20 cellular contexts compared by ENCODE assay signal in genomic region chr5:125120012-125120411, GRCh38.
DNase-seq lines count a peak whose midpoint lies in the region; ATAC-seq, FAIRE-seq and TF ChIP-seq lines count a peak whose summit lies in the region.
"Had no signal": no experiment of that assay in that cellular context is flagged by ENCODE, and none has a peak within 500 bp of the region (broad histone marks: within the 10 kb centered on the region; RNA-seq: fewer than 3 reads in every experiment).

No MANE protein-coding gene starts in this region.

- no peak overlapping the region for H2BK5ac ChIP-seq in H1 (ENCODE audit: low read depth, low read length)

- H3K9me3 ChIP-seq in HUES48 (ENCODE audit: control insufficient read depth, insufficient read depth, low read length) (no peaks in the 10 kb centered on the region), H1 (ENCODE audit: insufficient read depth in 2 of 2, low read depth in 1 of 2, low read length in 1 of 2) (no peaks in the 10 kb centered on the region), iPS-20b (ENCODE audit: insufficient read depth, low read depth, low read length) (no peaks in the 10 kb centered on the region)

- no peak overlapping the region for H2AK5ac ChIP-seq in H1 (ENCODE audit: low read depth, low read length)

- 0 out of 2 replicates have a peak overlapping the region, but pooled peaks have one; percentile 0 for H2AFZ ChIP-seq in GM23338
- no peak overlapping the region for H2AFZ ChIP-seq in H1 (ENCODE audit: low read length)

- no peak overlapping the region for H2BK20ac ChIP-seq in H1 (ENCODE audit: low read length)

- peaks cover 6% of the 10 kb centered on the region for H3K9me2 ChIP-seq in GM23338 (ENCODE audit: insufficient read depth)

- peaks cover 2% of the 10 kb centered on the region for H3K27me3 Mint-ChIP-seq in GM23338 (ENCODE audit: insufficient read depth, low read depth, poor library complexity)

- H3K4me1 ChIP-seq in GM23338 (ENCODE audit: insufficient read depth) (peaks cover 31% of the 10 kb centered on the region), HUES48 (ENCODE audit: control insufficient read depth, insufficient read depth, low read length) (peaks cover 21% of the 10 kb centered on the region), H1 (replicated peaks in 1 of 4; ENCODE audit: control insufficient read depth in 3 of 4, insufficient read depth in 4 of 4, low read length in 3 of 4) (peaks cover 0 to 7% (median 4%) of the 10 kb centered on the region in 4 experiments; a peak in 2 of 7 replicates), iPS-20b (ENCODE audit: insufficient read depth, low read length) (peaks cover 13% of the 10 kb centered on the region; the same call in 1 of the 2 replicates)

- no peak for TF ChIP-seq EP300 in H1 (IDR thresholded peaks at IDR 0.05; ENCODE audit: borderline replicate concordance in 1 of 2, low read depth in 2 of 2, low read length in 2 of 2)

- no peaks in the 10 kb centered on the region for H3K9me3 Mint-ChIP-seq in GM23338

- no peak for TF ChIP-seq POLR2A in H1 (IDR thresholded peaks at IDR 0.05; ENCODE audit: control extremely low read depth in 1 of 2, low read depth in 2 of 2, low read length in 2 of 2)

- H3K4me2 ChIP-seq in GM23338 (peak overlapping the region; percentile 39), H1 (ENCODE audit: insufficient read depth in 1 of 2, low read depth in 2 of 2, low read length in 2 of 2) (0 out of 4 replicates have a peak overlapping the region, but pooled peaks of 1 of the 2 experiments have one; percentile 11)

- peak; percentile 65 for ATAC-seq in GM23338
- ATAC-seq in GM21825 (IDR thresholded peaks at IDR 0.05; ENCODE audit: unreplicated experiment): no peak
- ATAC-seq in HG03280 (IDR thresholded peaks at IDR 0.05; ENCODE audit: unreplicated experiment): no peak
- ATAC-seq: GM12878 had no signal

- H4K5ac ChIP-seq in H1 (ENCODE audit: insufficient read length, low read depth, low read length): no peak overlapping the region

- no peak overlapping the region for H2BK15ac ChIP-seq in H1 (ENCODE audit: low read length)

- H3K79me1 ChIP-seq in H1 (ENCODE audit: low read depth, low read length): no peaks in the 10 kb centered on the region

- CTCF ChIA-PET in H1 (lab: Charles Lee; ENCODE audit: partially characterized antibody): interaction anchor here (0.8 to 1.4 kb wide), 3 partner anchors 17 to 108 kb away, joined by 3 read pairs; no protein-coding TSS in a partner anchor

- H4K20me1 ChIP-seq in GM23338 (replicated peaks; ENCODE audit: insufficient read depth) (no peaks in the 10 kb centered on the region), H1 (replicated peaks in 1 of 2; ENCODE audit: control insufficient read depth in 1 of 2, insufficient read depth in 2 of 2, low read length in 2 of 2) (no peaks in the 10 kb centered on the region)

- peak overlapping the region; percentile 15; the same call in 1 of the 2 replicates for H3K9ac ChIP-seq in HUES48 (ENCODE audit: low read depth, low read length)
- no peak overlapping the region for H3K9ac ChIP-seq in H1 (replicated peaks in 1 of 4; ENCODE audit: extremely low read depth in 1 of 4, low read depth in 3 of 4, low read length in 3 of 4)
- no peak overlapping the region for H3K9ac ChIP-seq in iPS-20b (ENCODE audit: low read depth, low read length)

- POLR2A ChIA-PET in H1 (lab: Charles Lee; ENCODE audit: partially characterized antibody): no interaction called here

- TF ChIP-seq RAD21 in H1 (IDR thresholded peaks at IDR 0.05 in 1 of 2, conservative IDR thresholded peaks at IDR 0.05 in 1 of 2; ENCODE audit: low read depth in 2 of 2, low read length in 2 of 2): no peak

- H3F3A ChIP-seq in GM23338 (replicated peaks; ENCODE audit: low read depth): no peaks in the 10 kb centered on the region

- peaks cover 29% of the 10 kb centered on the region for H3K4me1 Mint-ChIP-seq in GM23338
- H3K4me1 Mint-ChIP-seq: CD4-positive, alpha-beta memory T cell had no signal

- H3K4me3 ChIP-seq in GM23338: no peak overlapping the region
- H3K4me3 ChIP-seq in HUES48 (ENCODE audit: low read depth, low read length): no peak overlapping the region
- H3K4me3 ChIP-seq in H1 (ENCODE audit: extremely low read depth in 1 of 4, insufficient read depth in 2 of 4, low read depth in 3 of 4, low read length in 4 of 4): no peak overlapping the region
- peak overlapping the region; percentile 24; the same call in 1 of the 2 replicates for H3K4me3 ChIP-seq in iPS-20b (ENCODE audit: low read length)
- H3K4me3 ChIP-seq: GM12878 had no signal

- no peak overlapping the region for H3K4ac ChIP-seq in H1 (replicated peaks; ENCODE audit: insufficient read length, low read depth, low read length)

- H4K8ac ChIP-seq in H1 (ENCODE audit: extremely low read depth, insufficient read depth, low read length): no peak overlapping the region

- H3K18ac ChIP-seq in H1 (ENCODE audit: extremely low read depth, low read length): no peak overlapping the region

- H3K4me3 Mint-ChIP-seq in GM23338: no peak overlapping the region
- H3K4me3 Mint-ChIP-seq: CD4-positive, alpha-beta memory T cell had no signal

- no peak overlapping the region for H3K56ac ChIP-seq in H1 (replicated peaks; ENCODE audit: insufficient read length, low read depth, low read length)

- H2BK12ac ChIP-seq in H1 (ENCODE audit: low read depth, low read length): no peak overlapping the region

- TF ChIP-seq CTCF in GM23338 (conservative IDR thresholded peaks at IDR 0.05; ENCODE audit: low read depth in 2 of 2) (no peak), H1 (IDR thresholded peaks at IDR 0.05; ENCODE audit: control extremely low read depth in 1 of 3, insufficient read depth in 1 of 3, low read depth in 1 of 3, low read length in 3 of 3) (no peak)

- no peak overlapping the region for H2BK120ac ChIP-seq in H1 (replicated peaks; ENCODE audit: low read depth, low read length)

- no peak overlapping the region for H3K27ac ChIP-seq in GM23338 (ENCODE audit: low read depth)
- H3K27ac ChIP-seq in HUES48 (ENCODE audit: low read depth, low read length): no peak overlapping the region
- no peak overlapping the region for H3K27ac ChIP-seq in H1 (ENCODE audit: low read depth, low read length)
- no peak overlapping the region for H3K27ac ChIP-seq in iPS-20b (ENCODE audit: low read length)

- H3K23ac ChIP-seq in H1 (ENCODE audit: insufficient read length): no peak overlapping the region

- no peak overlapping the region for H4K91ac ChIP-seq in H1 (replicated peaks; ENCODE audit: insufficient read length, low read length)

- no peaks in the 10 kb centered on the region for H3K36me3 ChIP-seq in GM23338 (ENCODE audit: insufficient read depth)
- no peaks in the 10 kb centered on the region for H3K36me3 ChIP-seq in HUES48 (ENCODE audit: control insufficient read depth, insufficient read depth, low read length)
- H3K36me3 ChIP-seq in H1 (ENCODE audit: control insufficient read depth in 2 of 4, insufficient read depth in 4 of 4, low read length in 3 of 4): no peaks in the 10 kb centered on the region
- H3K36me3 ChIP-seq in iPS-20b (ENCODE audit: insufficient read depth, low read depth, low read length): no peaks in the 10 kb centered on the region

- H3K79me2 ChIP-seq in GM23338 (replicated peaks; ENCODE audit: insufficient read depth): no peaks in the 10 kb centered on the region
- no peaks in the 10 kb centered on the region for H3K79me2 ChIP-seq in H1 (ENCODE audit: control insufficient read depth in 1 of 2, insufficient read depth in 2 of 2, low read length in 2 of 2)

- 57% methylated on average over 6 of the region's 6 CpGs; no CpG with 5 or more reads in 1 of the 2 experiments for WGBS in H1 (ENCODE audit: extremely low coverage in 1 of 2, insufficient coverage in 1 of 2, insufficient read length in 1 of 2, insufficient replicate concordance in 2 of 2, low coverage in 1 of 2, low lambda C conversion rate in 2 of 2, missing lambda C conversion rate in 1 of 2), 2 experiments

- H3K36me3 Mint-ChIP-seq in GM23338 (ENCODE audit: low read depth): no peaks in the 10 kb centered on the region; the same call in 2 of the 3 replicates
- H3K36me3 Mint-ChIP-seq: CD4-positive, alpha-beta memory T cell had no signal

- no peaks in the 10 kb centered on the region for H3K27me3 ChIP-seq in GM23338 (ENCODE audit: insufficient read depth)
- H3K27me3 ChIP-seq in HUES48 (ENCODE audit: control insufficient read depth, insufficient read depth, low read length): no peaks in the 10 kb centered on the region
- H3K27me3 ChIP-seq in H1 (replicated peaks in 1 of 4; ENCODE audit: control insufficient read depth in 3 of 4, extremely low read depth in 1 of 4, insufficient read depth in 3 of 4, low read length in 3 of 4): no peaks in the 10 kb centered on the region
- H3K27me3 ChIP-seq in iPS-20b (ENCODE audit: insufficient read depth, low read length): no peaks in the 10 kb centered on the region

- peak; percentile 50 for DNase-seq in GM23338 (ENCODE audit: low spot score)
- DNase-seq in H1 (ENCODE audit: low read depth in 1 of 2, low spot score in 2 of 2): no peak
- DNase-seq in GDM1 (lab: John Stamatoyannopoulos, UW): no peak
- no peak for DNase-seq in globus pallidus (ENCODE audit: low spot score)
- DNase-seq: C1 segment of cervical spinal cord; Calu3; CD4-positive, alpha-beta memory T cell; COR-L47; DMS53; DND-41; GOT3; H7; HCEC 1CT had no signal

- H3K14ac ChIP-seq in H1 (ENCODE audit: insufficient read length): no peak overlapping the region

- no peak overlapping the region; the same call in 1 of the 2 replicates for H3K27ac Mint-ChIP-seq in GM23338
- H3K27ac Mint-ChIP-seq: CD4-positive, alpha-beta memory T cell had no signal

- no peaks in the 10 kb centered on the region for H3K23me2 ChIP-seq in H1 (ENCODE audit: low read depth, low read length)

- FAIRE-seq in H1 (lab: Jason Lieb, UNC): no peak
- FAIRE-seq: G401.6, GM12878, GM19239 had no signal

TF ChIP-seq in GM23338, 12 proteins besides CTCF, POLR2A, EP300 and RAD21 (continues in another document):
- no peak for TF ChIP-seq EZH2 (IDR thresholded peaks at IDR 0.05; ENCODE audit: low read depth, unreplicated experiment)
- no peak for TF ChIP-seq ZNF331 (CRISPR knock-in tag; IDR thresholded peaks at IDR 0.05; ENCODE audit: low read depth)

TF ChIP-seq in H1, 55 proteins besides CTCF, POLR2A, EP300 and RAD21:
- TF ChIP-seq KDM5A (IDR thresholded peaks at IDR 0.05; ENCODE audit: low read length) (no peak), TEAD4 (IDR thresholded peaks at IDR 0.05; ENCODE audit: low read depth, low read length) (0 out of 2 replicates have a peak, but pooled peaks have one; percentile 17), TCF12 (IDR thresholded peaks at IDR 0.05; ENCODE audit: low read depth, low read length) (no peak)
